Comparison of ENCODE assay signal across 25 cellular contexts in the genomic region with DNA sequence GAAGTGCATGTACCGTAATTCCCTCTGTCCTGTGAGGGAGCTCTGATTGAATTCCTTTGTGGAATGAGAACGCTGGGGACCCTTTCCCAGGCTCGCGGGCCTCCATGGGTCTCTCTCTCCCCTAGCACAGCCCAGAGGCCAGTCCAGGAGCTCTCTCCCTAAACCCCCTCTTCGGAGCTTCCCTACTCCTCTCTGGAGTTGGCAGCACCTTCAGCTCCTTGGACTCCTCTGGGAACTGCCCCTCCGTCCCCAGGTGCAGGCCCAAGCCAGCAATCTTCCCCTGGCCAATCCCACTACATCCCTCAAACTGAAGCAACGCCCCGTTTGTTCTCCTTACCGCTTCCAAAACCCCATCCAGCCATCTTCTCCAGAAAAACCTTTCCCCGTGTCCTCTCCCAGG. TPM values are rescaled to one million over a fixed set of nuclear protein-coding genes. Genes with fewer than 3 reads are reported as not detected.
DNase-seq lines count a peak whose midpoint lies in the region; ATAC-seq, FAIRE-seq and TF ChIP-seq lines count a peak whose summit lies in the region.
"Had no signal": no experiment of that assay in that cellular context is flagged by ENCODE, and none has a peak within 500 bp of the region (broad histone marks: within the 10 kb centered on the region; RNA-seq: fewer than 3 reads in every experiment).

No MANE protein-coding gene starts in this region.

- no peaks in the 10 kb centered on the region for H3K36me3 Mint-ChIP-seq in CD14-positive monocyte
- peaks cover 3% of the 10 kb centered on the region for H3K36me3 Mint-ChIP-seq in central memory CD8-positive, alpha-beta T cell (ENCODE audit: insufficient read depth)
- H3K36me3 Mint-ChIP-seq in natural killer cell: no peaks in the 10 kb centered on the region
- H3K36me3 Mint-ChIP-seq: activated CD8-positive, alpha-beta memory T cell treated with anti-CD3 and anti-CD28 coated beads, Interleukin-2, amount 10 ng/mL, durations not matched to agents 7 days and 5 days; activated naive CD8-positive, alpha-beta T cell had no signal

- H3K9me3 ChIP-seq in ES-I3 (ENCODE audit: control insufficient read depth, insufficient read depth, low read length): no peaks in the 10 kb centered on the region; the same call in 1 of the 2 replicates
- H3K9me3 ChIP-seq: MG63, pancreas, right atrium auricular region, SJCRH30, thyroid gland had no signal

- H3K27me3 Mint-ChIP-seq in CD14-positive monocyte (ENCODE audit: low read depth in 3 of 3): peaks cover 5 to 14% (median 10%) of the 10 kb centered on the region in 3 donors
- H3K27me3 Mint-ChIP-seq in central memory CD8-positive, alpha-beta T cell: no peaks in the 10 kb centered on the region
- peaks cover 0 to 9% of the 10 kb centered on the region in 2 donors for H3K27me3 Mint-ChIP-seq in natural killer cell (ENCODE audit: low read depth in 2 of 2)
- H3K27me3 Mint-ChIP-seq: activated naive CD8-positive, alpha-beta T cell had no signal

- peaks cover 30% of the 10 kb centered on the region for H3K4me1 Mint-ChIP-seq in CD14-positive monocyte
- H3K4me1 Mint-ChIP-seq in central memory CD8-positive, alpha-beta T cell: peaks cover 8% of the 10 kb centered on the region
- H3K4me1 Mint-ChIP-seq in natural killer cell: peaks cover 4 to 16% of the 10 kb centered on the region in 2 donors

- peaks cover 0 to 2% (median 0%) of the 10 kb centered on the region in 7 donors for H3K9me3 Mint-ChIP-seq in CD14-positive monocyte
- H3K9me3 Mint-ChIP-seq in central memory CD8-positive, alpha-beta T cell: no peaks in the 10 kb centered on the region
- H3K9me3 Mint-ChIP-seq in natural killer cell: no peaks in the 10 kb centered on the region

- H3K4me3 Mint-ChIP-seq in CD14-positive monocyte (peak overlapping the region; percentile 72 to 88), natural killer cell (peak overlapping the region; percentile 52)
- peak overlapping the region; percentile 31 for H3K4me3 Mint-ChIP-seq in central memory CD8-positive, alpha-beta T cell

- DNase-seq in CD14-positive monocyte (ENCODE audit: low spot score): no peak
- no peak for DNase-seq in central memory CD8-positive, alpha-beta T cell (ENCODE audit: low spot score in 2 of 2)
- DNase-seq in natural killer cell: no peak
- no peak for DNase-seq in frontal cortex (ENCODE audit: low spot score in 2 of 2)
- DNase-seq in HuH-7.5 (ENCODE audit: low spot score): no peak
- no peak for DNase-seq in NOMO-1 treated with dmso at 0.1 percent for 144 hours (lab: John Stamatoyannopoulos, UW; ENCODE audit: unreplicated experiment)
- DNase-seq in NCI-H748 treated with DMSO at 0.1 percent for 48 hours (lab: John Stamatoyannopoulos, UW): no peak
- DNase-seq: activated CD4-positive, alpha-beta T cell treated with anti-CD3 and anti-CD28 coated beads for 4 hours; activated CD8-positive, alpha-beta memory T cell treated with anti-CD3 and anti-CD28 coated beads, Interleukin-2, amount 10 ng/mL, durations not matched to agents 7 days and 5 days; C1 segment of cervical spinal cord; dorsolateral prefrontal cortex; head of caudate nucleus; MG63; NCI-H1417 treated with DMSO at 0.1 percent for 48 hours; NCI-H2081 treated with DMSO at 0.1 percent for 48 hours; NCI-H446 treated with DMSO at 0.1 percent for 48 hours; pancreas; stimulated activated CD4-positive, alpha-beta T cell treated with anti-CD3 and anti-CD28 coated beads, Interleukin-2, amount 100 ng/mL, for 48 hours; stimulated activated naive CD4-positive, alpha-beta T cell; thyroid gland had no signal

- H3K4me1 ChIP-seq in ES-I3 (ENCODE audit: insufficient read depth, low read length): peaks cover 18% of the 10 kb centered on the region
- H3K4me1 ChIP-seq: right atrium auricular region had no signal

- 0 out of 2 replicates have a peak overlapping the region, but pooled peaks have one; percentile 3 for H3K9ac ChIP-seq in ES-I3 (ENCODE audit: low read depth, low read length)

- H3K36me3 ChIP-seq in ES-I3 (ENCODE audit: insufficient read depth, low read length): no peaks in the 10 kb centered on the region
- H3K36me3 ChIP-seq: MG63, pancreas, right atrium auricular region, SJCRH30, thyroid gland had no signal

- FAIRE-seq in frontal cortex (lab: Jason Lieb, UNC): no peak
- FAIRE-seq: GM12892, pancreas had no signal

- TF ChIP-seq CTCF in CD14-positive monocyte (IDR thresholded peaks at IDR 0.05): no peak
- TF ChIP-seq CTCF in natural killer cell (IDR thresholded peaks at IDR 0.05): no peak

- intact Hi-C loops in CD14-positive monocyte (cut with micrococcal nuclease) (loop anchor here (5.0 kb wide), 2 partner anchors 54 to 59 kb away; no protein-coding TSS in a partner anchor), natural killer cell (cut with micrococcal nuclease) (loop anchor here (10.0 kb wide), 1 partner anchor 372 kb away; the partner anchor contains the start of gene AZIN2)

- H3K27ac Mint-ChIP-seq in CD14-positive monocyte (peak overlapping the region in 1 of 7 donors; percentile 33), natural killer cell (no peak overlapping the region)
- H3K27ac Mint-ChIP-seq in central memory CD8-positive, alpha-beta T cell (ENCODE audit: low read depth): no peak overlapping the region
- H3K27ac Mint-ChIP-seq: activated CD8-positive, alpha-beta memory T cell treated with anti-CD3 and anti-CD28 coated beads, Interleukin-2, amount 10 ng/mL, durations not matched to agents 7 days and 5 days; activated naive CD8-positive, alpha-beta T cell had no signal

- no peak for ATAC-seq in central memory CD8-positive, alpha-beta T cell (replicated peaks; ENCODE audit: extremely low read depth, poor library complexity, severe bottlenecking)
- no peak for ATAC-seq in natural killer cell

RNA-seq across cellular contexts. Expression of gene SYNC, which starts 10.5 kb away (rescaled TPM):
- under 1 TPM in 1 of 2 donors, not detected in 1; 0.05 TPM for polyA plus RNA-seq in CD14-positive monocyte
- total RNA-seq in natural killer cell: not detected
- 3.7 TPM for total RNA-seq in frontal cortex
- total RNA-seq: activated CD8-positive, alpha-beta memory T cell treated with anti-CD3 and anti-CD28 coated beads, Interleukin-2, amount 10 ng/mL, durations not matched to agents 7 days and 5 days had no signal
